Comparison of ENCODE assay signal across 1 cellular context in the genomic region with DNA sequence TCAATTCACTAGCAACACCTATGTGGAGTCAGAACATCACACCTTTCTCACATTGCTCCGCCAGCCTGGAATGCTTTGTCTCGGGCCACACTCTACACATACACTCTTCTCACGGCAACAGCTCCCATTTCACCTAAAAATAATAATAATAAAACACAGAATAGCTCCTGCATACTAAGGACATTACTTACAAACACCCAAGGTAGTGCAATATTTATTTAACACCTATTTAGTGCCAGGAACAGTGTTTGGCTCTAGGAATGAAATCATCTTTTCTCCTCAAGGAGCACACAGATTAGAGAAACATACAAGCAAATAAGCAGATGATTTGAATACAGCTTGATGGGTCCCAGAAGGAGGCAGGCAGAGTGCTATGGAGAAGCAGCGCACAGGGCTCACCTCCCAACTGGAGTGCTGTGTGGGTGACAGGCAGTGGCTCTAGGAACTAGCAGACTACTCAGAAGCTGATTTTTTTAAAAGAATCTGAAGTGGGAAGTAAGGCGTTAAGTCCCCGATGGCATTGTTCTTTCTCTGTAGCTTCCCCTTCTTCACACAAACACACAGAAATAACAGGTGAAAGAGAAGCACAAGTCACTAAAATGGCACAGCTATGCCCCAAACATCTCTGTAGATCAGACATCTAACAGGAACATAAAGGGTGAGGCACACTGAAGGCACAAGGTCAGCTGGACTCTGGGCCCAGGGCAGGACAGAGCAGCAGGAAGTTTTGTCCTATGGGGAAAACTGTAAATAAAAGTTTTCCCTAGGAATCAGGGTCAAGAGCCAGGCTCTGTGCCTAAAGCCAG.
TF ChIP-seq lines count a peak whose summit lies in the region.

No MANE protein-coding gene starts in this region.

TF ChIP-seq in HepG2, 621 proteins besides CTCF, POLR2A, EP300 and RAD21 (continued from another document):
- TF ChIP-seq, protein P1, sequence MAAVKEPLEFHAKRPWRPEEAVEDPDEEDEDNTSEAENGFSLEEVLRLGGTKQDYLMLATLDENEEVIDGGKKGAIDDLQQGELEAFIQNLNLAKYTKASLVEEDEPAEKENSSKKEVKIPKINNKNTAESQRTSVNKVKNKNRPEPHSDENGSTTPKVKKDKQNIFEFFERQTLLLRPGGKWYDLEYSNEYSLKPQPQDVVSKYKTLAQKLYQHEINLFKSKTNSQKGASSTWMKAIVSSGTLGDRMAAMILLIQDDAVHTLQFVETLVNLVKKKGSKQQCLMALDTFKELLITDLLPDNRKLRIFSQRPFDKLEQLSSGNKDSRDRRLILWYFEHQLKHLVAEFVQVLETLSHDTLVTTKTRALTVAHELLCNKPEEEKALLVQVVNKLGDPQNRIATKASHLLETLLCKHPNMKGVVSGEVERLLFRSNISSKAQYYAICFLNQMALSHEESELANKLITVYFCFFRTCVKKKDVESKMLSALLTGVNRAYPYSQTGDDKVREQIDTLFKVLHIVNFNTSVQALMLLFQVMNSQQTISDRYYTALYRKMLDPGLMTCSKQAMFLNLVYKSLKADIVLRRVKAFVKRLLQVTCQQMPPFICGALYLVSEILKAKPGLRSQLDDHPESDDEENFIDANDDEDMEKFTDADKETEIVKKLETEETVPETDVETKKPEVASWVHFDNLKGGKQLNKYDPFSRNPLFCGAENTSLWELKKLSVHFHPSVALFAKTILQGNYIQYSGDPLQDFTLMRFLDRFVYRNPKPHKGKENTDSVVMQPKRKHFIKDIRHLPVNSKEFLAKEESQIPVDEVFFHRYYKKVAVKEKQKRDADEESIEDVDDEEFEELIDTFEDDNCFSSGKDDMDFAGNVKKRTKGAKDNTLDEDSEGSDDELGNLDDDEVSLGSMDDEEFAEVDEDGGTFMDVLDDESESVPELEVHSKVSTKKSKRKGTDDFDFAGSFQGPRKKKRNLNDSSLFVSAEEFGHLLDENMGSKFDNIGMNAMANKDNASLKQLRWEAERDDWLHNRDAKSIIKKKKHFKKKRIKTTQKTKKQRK (IDR thresholded peaks at IDR 0.05; ENCODE audit: low read length): no peak
- TF ChIP-seq, protein P2, sequence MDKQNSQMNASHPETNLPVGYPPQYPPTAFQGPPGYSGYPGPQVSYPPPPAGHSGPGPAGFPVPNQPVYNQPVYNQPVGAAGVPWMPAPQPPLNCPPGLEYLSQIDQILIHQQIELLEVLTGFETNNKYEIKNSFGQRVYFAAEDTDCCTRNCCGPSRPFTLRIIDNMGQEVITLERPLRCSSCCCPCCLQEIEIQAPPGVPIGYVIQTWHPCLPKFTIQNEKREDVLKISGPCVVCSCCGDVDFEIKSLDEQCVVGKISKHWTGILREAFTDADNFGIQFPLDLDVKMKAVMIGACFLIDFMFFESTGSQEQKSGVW (CRISPR knock-in tag; IDR thresholded peaks at IDR 0.05; ENCODE audit: borderline replicate concordance): no peak
- TF ChIP-seq ZNF766 (CRISPR knock-in tag; IDR thresholded peaks at IDR 0.05; ENCODE audit: borderline replicate concordance): no peak
TF ChIP-seq in HepG2: peak in this region for 73.
